In the genomic region with DNA sequence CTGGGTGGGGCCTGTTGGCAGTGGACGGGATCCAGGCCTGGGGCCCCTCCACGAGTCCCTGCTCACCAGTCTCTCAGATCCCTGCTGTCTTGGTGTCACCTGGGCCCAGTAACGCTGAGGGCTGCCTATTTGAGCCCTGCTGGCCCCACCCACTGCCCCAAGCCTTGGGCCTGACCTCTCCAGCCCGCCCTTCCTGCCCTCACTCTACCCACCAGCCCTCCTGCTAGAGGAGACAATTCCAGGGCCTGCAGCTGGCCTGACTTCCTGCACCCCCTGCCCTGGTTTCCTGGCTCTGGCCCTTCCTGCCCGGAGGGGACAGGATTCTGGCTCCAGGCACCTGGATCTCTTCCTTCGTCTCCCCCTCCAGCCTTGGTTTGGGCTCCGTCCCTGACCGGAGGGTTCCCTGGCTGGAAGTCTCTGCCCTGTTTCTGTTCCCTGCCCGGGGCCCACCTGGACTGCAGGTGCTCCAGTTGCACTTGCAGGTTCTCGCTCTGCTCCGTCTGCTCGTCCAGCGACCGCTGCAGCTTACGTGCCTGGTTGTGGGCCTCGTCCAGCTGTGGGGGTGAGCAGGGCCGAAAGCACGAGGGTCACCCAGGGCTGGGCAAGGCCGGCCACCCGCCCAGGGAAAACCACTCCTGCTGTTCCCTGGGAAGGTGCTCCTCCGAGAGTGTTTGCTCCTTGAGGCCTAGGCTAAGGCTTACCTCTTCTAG, we compare ENCODE assay signal across 2 cellular contexts.
TF ChIP-seq lines count a peak whose summit lies in the region.

No MANE protein-coding gene starts in this region.

TF ChIP-seq in SK-N-SH, 30 proteins besides CTCF, POLR2A, EP300 and RAD21:
- TF ChIP-seq FOXJ3 (CRISPR knock-in tag; IDR thresholded peaks at IDR 0.05) (peak; percentile 43; the same call in 1 of the 2 replicates), EZH2phosphoT487 (IDR thresholded peaks at IDR 0.05; ENCODE audit: borderline replicate concordance, low read depth) (no peak)
TF ChIP-seq in SK-N-SH: peak in this region for 1.

TF ChIP-seq in SK-N-SH treated with all-trans-retinoic acid at 6 μM for 48 hours, 23 proteins besides CTCF, POLR2A, EP300 and RAD21:
- no peak for TF ChIP-seq RARB (CRISPR knock-in tag; IDR thresholded peaks at IDR 0.05)
- TF ChIP-seq GLIS3 (CRISPR knock-in tag; IDR thresholded peaks at IDR 0.05) = no peak
- TF ChIP-seq ARNTL (CRISPR knock-in tag; IDR thresholded peaks at IDR 0.05; ENCODE audit: borderline replicate concordance, low read depth) = no peak
- TF ChIP-seq, protein P1, sequence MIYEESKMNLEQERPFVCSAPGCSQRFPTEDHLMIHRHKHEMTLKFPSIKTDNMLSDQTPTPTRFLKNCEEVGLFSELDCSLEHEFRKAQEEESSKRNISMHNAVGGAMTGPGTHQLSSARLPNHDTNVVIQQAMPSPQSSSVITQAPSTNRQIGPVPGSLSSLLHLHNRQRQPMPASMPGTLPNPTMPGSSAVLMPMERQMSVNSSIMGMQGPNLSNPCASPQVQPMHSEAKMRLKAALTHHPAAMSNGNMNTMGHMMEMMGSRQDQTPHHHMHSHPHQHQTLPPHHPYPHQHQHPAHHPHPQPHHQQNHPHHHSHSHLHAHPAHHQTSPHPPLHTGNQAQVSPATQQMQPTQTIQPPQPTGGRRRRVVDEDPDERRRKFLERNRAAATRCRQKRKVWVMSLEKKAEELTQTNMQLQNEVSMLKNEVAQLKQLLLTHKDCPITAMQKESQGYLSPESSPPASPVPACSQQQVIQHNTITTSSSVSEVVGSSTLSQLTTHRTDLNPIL (CRISPR knock-in tag; IDR thresholded peaks at IDR 0.05; ENCODE audit: low read depth) = no peak
- TF ChIP-seq, protein P2, sequence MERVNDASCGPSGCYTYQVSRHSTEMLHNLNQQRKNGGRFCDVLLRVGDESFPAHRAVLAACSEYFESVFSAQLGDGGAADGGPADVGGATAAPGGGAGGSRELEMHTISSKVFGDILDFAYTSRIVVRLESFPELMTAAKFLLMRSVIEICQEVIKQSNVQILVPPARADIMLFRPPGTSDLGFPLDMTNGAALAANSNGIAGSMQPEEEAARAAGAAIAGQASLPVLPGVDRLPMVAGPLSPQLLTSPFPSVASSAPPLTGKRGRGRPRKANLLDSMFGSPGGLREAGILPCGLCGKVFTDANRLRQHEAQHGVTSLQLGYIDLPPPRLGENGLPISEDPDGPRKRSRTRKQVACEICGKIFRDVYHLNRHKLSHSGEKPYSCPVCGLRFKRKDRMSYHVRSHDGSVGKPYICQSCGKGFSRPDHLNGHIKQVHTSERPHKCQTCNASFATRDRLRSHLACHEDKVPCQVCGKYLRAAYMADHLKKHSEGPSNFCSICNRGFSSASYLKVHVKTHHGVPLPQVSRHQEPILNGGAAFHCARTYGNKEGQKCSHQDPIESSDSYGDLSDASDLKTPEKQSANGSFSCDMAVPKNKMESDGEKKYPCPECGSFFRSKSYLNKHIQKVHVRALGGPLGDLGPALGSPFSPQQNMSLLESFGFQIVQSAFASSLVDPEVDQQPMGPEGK (CRISPR knock-in tag; IDR thresholded peaks at IDR 0.05; ENCODE audit: borderline replicate concordance) = no peak
- no peak for TF ChIP-seq BACH2 (CRISPR knock-in tag; IDR thresholded peaks at IDR 0.05; ENCODE audit: borderline replicate concordance)
- no peak for TF ChIP-seq ISL1 (CRISPR knock-in tag; IDR thresholded peaks at IDR 0.05)
- no peak for TF ChIP-seq OSR1 (CRISPR knock-in tag; IDR thresholded peaks at IDR 0.05)
- no peak for TF ChIP-seq ESRRG (CRISPR knock-in tag; IDR thresholded peaks at IDR 0.05)
- TF ChIP-seq CSDC2 (CRISPR knock-in tag; IDR thresholded peaks at IDR 0.05) = no peak
- TF ChIP-seq, protein P3, sequence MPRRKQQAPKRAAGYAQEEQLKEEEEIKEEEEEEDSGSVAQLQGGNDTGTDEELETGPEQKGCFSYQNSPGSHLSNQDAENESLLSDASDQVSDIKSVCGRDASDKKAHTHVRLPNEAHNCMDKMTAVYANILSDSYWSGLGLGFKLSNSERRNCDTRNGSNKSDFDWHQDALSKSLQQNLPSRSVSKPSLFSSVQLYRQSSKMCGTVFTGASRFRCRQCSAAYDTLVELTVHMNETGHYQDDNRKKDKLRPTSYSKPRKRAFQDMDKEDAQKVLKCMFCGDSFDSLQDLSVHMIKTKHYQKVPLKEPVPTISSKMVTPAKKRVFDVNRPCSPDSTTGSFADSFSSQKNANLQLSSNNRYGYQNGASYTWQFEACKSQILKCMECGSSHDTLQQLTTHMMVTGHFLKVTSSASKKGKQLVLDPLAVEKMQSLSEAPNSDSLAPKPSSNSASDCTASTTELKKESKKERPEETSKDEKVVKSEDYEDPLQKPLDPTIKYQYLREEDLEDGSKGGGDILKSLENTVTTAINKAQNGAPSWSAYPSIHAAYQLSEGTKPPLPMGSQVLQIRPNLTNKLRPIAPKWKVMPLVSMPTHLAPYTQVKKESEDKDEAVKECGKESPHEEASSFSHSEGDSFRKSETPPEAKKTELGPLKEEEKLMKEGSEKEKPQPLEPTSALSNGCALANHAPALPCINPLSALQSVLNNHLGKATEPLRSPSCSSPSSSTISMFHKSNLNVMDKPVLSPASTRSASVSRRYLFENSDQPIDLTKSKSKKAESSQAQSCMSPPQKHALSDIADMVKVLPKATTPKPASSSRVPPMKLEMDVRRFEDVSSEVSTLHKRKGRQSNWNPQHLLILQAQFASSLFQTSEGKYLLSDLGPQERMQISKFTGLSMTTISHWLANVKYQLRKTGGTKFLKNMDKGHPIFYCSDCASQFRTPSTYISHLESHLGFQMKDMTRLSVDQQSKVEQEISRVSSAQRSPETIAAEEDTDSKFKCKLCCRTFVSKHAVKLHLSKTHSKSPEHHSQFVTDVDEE (CRISPR knock-in tag; IDR thresholded peaks at IDR 0.05) = no peak
- TF ChIP-seq ZNF8 (CRISPR knock-in tag; IDR thresholded peaks at IDR 0.05) = no peak
